ENCODE assay signal across 9 cellular contexts in genomic region chr4:2813446-2814405, GRCh38. TPM values are rescaled to one million over a fixed set of nuclear protein-coding genes. Genes with fewer than 3 reads are reported as not detected.
DNase-seq lines count a peak whose midpoint lies in the region; ATAC-seq, FAIRE-seq and TF ChIP-seq lines count a peak whose summit lies in the region.
"Had no signal": no experiment of that assay in that cellular context is flagged by ENCODE, and none has a peak within 500 bp of the region (broad histone marks: within the 10 kb centered on the region; RNA-seq: fewer than 3 reads in every experiment).

No MANE protein-coding gene starts in this region.

- TSS peak; percentile 34 for BruUV-seq in GM12878 (replicated peaks; lab: Mats Ljungman, UMichigan)

- no peaks in the 10 kb centered on the region for H3K27me3 ChIP-seq in GM12878 (replicated peaks in 1 of 2; ENCODE audit: control insufficient read depth in 2 of 2, insufficient read depth in 2 of 2, low read length in 1 of 2)

- TF ChIP-seq EP300 in GM12878 (IDR thresholded peaks at IDR 0.05; ENCODE audit: borderline replicate concordance in 1 of 2, control insufficient read depth in 1 of 2, low read depth in 2 of 2, low read length in 2 of 2): no peak

- H3K9me3 Mint-ChIP-seq in HFFc6: peaks cover 14% of the 10 kb centered on the region; the same call in 1 of the 2 replicates
- no peaks in the 10 kb centered on the region for H3K9me3 Mint-ChIP-seq in natural killer cell treated with Interleukin-12 subunit alpha and Interleukin-12 subunit beta and Interleukin-15 and Interleukin-18, amount 100 ng/mL, for 72 hours

- RAD21 ChIA-PET in GM12878 (lab: Charles Lee; ENCODE audit: unreplicated experiment): interaction anchor here (0.5 to 1.8 kb wide), 9 partner anchors 10 to 140 kb away, joined by 3 to 10 read pairs (median 4); partner anchors contain the start of gene TNIP2

- no peak overlapping the region for H2AFZ ChIP-seq in GM12878 (ENCODE audit: control insufficient read depth, low read depth, low read length)

- in situ Hi-C loops in GM12878 (cut with MboI): no loop called here

- TF ChIP-seq CTCF in C4-2B (conservative IDR thresholded peaks at IDR 0.05) (no peak), HFFc6 (IDR thresholded peaks at IDR 0.05) (no peak), GM12878 (IDR thresholded peaks at IDR 0.05 in 2 of 3, conservative IDR thresholded peaks at IDR 0.05 in 1 of 3; ENCODE audit: control insufficient read depth in 2 of 3, extremely low read depth in 1 of 3, insufficient read depth in 1 of 3, low read depth in 3 of 3, low read length in 3 of 3) (no peak)

- H3K27ac Mint-ChIP-seq in HFFc6: no peak overlapping the region
- H3K27ac Mint-ChIP-seq in natural killer cell treated with Interleukin-12 subunit alpha and Interleukin-12 subunit beta and Interleukin-15 and Interleukin-18, amount 100 ng/mL, for 72 hours: peak overlapping the region; percentile 98 to 100

- peak; percentile 79 for FAIRE-seq in GM12878 (lab: Jason Lieb, UNC)
- FAIRE-seq: D721Med had no signal

- intact Hi-C loops in GM12878 (cut with micrococcal nuclease; ENCODE audit: unreplicated experiment): loop anchor here (5.0 kb wide), 1 partner anchor 51 kb away; no protein-coding TSS in a partner anchor

- POLR2A ChIA-PET in GM12878 (lab: Charles Lee): interaction anchor here (0.6 to 3.1 kb wide), 9 partner anchors 10 to 372 kb away, joined by 3 to 16 read pairs (median 5); partner anchors contain the start of gene FAM193A

- TF ChIP-seq POLR2A in GM12878 (IDR thresholded peaks at IDR 0.05; ENCODE audit: low read depth, low read length): no peak

- peak overlapping the region; percentile 77; the same call in 1 of the 2 replicates for H3K4me3 Mint-ChIP-seq in HFFc6
- peak overlapping the region; percentile 91 for H3K4me3 Mint-ChIP-seq in natural killer cell treated with Interleukin-12 subunit alpha and Interleukin-12 subunit beta and Interleukin-15 and Interleukin-18, amount 100 ng/mL, for 72 hours

- no peaks in the 10 kb centered on the region for H4K20me1 ChIP-seq in GM12878 (ENCODE audit: control insufficient read depth, insufficient read depth)

- ATAC-seq in GM12878 (peak; percentile 17), GM18873 (IDR thresholded peaks at IDR 0.05; ENCODE audit: low FRiP score, unreplicated experiment) (no peak), HG03378 (IDR thresholded peaks at IDR 0.05; ENCODE audit: unreplicated experiment) (no peak), HG02981 (IDR thresholded peaks at IDR 0.05; ENCODE audit: unreplicated experiment) (no peak)
- ATAC-seq in natural killer cell treated with Interleukin-12 subunit alpha and Interleukin-12 subunit beta and Interleukin-15 and Interleukin-18, amount 100 ng/mL, for 72 hours: peak; percentile 0 to 17

- peak overlapping the region; percentile 86 for H3K27ac ChIP-seq in C4-2B
- H3K27ac ChIP-seq in GM12878 (ENCODE audit: control insufficient read depth, insufficient read depth): peak overlapping the region; percentile 90; the same call in 1 of the 2 replicates

- WGBS in GM12878 (ENCODE audit: insufficient coverage, insufficient replicate concordance, low lambda C conversion rate, missing lambda C conversion rate): 61% methylated on average over 17 of the region's 17 CpGs

- SMC1A ChIA-PET in GM12878 (lab: Charles Lee; ENCODE audit: uncharacterized antibody, unreplicated experiment): interaction anchor here (0.6 to 2.6 kb wide), 10 partner anchors 8 to 124 kb away, joined by 3 to 17 read pairs (median 4); no protein-coding TSS in a partner anchor

- no peaks in the 10 kb centered on the region for H3K36me3 ChIP-seq in GM12878 (ENCODE audit: control insufficient read depth in 2 of 2, insufficient read depth in 2 of 2, low read length in 1 of 2)

- H3K9ac ChIP-seq in GM12878 (ENCODE audit: control insufficient read depth, insufficient read depth, low read length): peak overlapping the region; percentile 85; the same call in 1 of the 2 replicates

- TF ChIP-seq RAD21 in GM12878 (IDR thresholded peaks at IDR 0.05; ENCODE audit: insufficient read depth, low read depth, low read length): no peak

- H3K79me2 ChIP-seq in GM12878 (ENCODE audit: control insufficient read depth, insufficient read depth, low read length): peaks cover 53% of the 10 kb centered on the region

- peaks cover 22% of the 10 kb centered on the region for H3K36me3 Mint-ChIP-seq in HFFc6 (ENCODE audit: low read depth)
- no peaks in the 10 kb centered on the region for H3K36me3 Mint-ChIP-seq in natural killer cell treated with Interleukin-12 subunit alpha and Interleukin-12 subunit beta and Interleukin-15 and Interleukin-18, amount 100 ng/mL, for 72 hours

- CTCF ChIA-PET in GM12878 (lab: Yijun Ruan, JAX): interaction anchor here (0.9 to 1.3 kb wide), 4 partner anchors 55 to 224 kb away, joined by 3 to 4 read pairs (median 4); no protein-coding TSS in a partner anchor

- no peak for DNase-seq in HFFc6
- DNase-seq in GM12878 (ENCODE audit: low read depth, low spot score): no peak
- DNase-seq in natural killer cell treated with Interleukin-12 subunit alpha and Interleukin-12 subunit beta and Interleukin-15 and Interleukin-18, amount 100 ng/mL, for 72 hours (ENCODE audit: low spot score): no peak
- DNase-seq in NCI-H1417 treated with DMSO at 0.1 percent for 48 hours (lab: John Stamatoyannopoulos, UW): no peak

- peaks cover 29% of the 10 kb centered on the region for H3K4me1 Mint-ChIP-seq in HFFc6 (ENCODE audit: low read depth)
- H3K4me1 Mint-ChIP-seq in natural killer cell treated with Interleukin-12 subunit alpha and Interleukin-12 subunit beta and Interleukin-15 and Interleukin-18, amount 100 ng/mL, for 72 hours (ENCODE audit: low read depth in 2 of 2): peaks cover 43 to 56% of the 10 kb centered on the region in 2 donors

- H3K4me2 ChIP-seq in GM12878 (ENCODE audit: control insufficient read depth, insufficient read depth): peak overlapping the region; percentile 99

- H3K9me3 ChIP-seq in GM12878 (replicated peaks; ENCODE audit: control insufficient read depth, insufficient read depth, low read length): no peaks in the 10 kb centered on the region

- peaks cover 50% of the 10 kb centered on the region for H3K4me1 ChIP-seq in GM12878 (ENCODE audit: control insufficient read depth, insufficient read depth, low read length)

- H3K27me3 Mint-ChIP-seq in HFFc6 (ENCODE audit: insufficient read depth): peaks cover 7% of the 10 kb centered on the region
- H3K27me3 Mint-ChIP-seq in natural killer cell treated with Interleukin-12 subunit alpha and Interleukin-12 subunit beta and Interleukin-15 and Interleukin-18, amount 100 ng/mL, for 72 hours: no peaks in the 10 kb centered on the region

- H3K4me3 ChIP-seq in GM12878: peak overlapping the region; percentile 97

RNA-seq across cellular contexts. Expression of gene SH3BP2, which starts 20.8 kb away (rescaled TPM):
- 10 to 100 TPM; 17.6 to 25.4 (median 20.5) TPM for total RNA-seq in HFFc6 (2021; fragmentation: NEBNext Ultra II Directional; extraction: Animal tissue kit (Norgen Biotek cat#: 25700))
- 275 and 349 TPM in 2 replicates for total RNA-seq in GM12878 (2013; cell fraction: nucleolus; rRNA removed)
- total RNA-seq in GM12878 (2014; rRNA removed) (35.5 and 40.9 TPM in 2 replicates), GM12878 (2014; rRNA removed; fragmentation: Illumina TruSeq; extraction: Trizol) (17.5 and 19.0 TPM in 2 replicates), GM12878 (2021) (51.1 and 61.8 TPM in 2 replicates)
- 9.0 TPM for polyA plus RNA-seq in GM12878 (2011; ENCODE audit: low read depth)
- polyA plus RNA-seq in GM12878 (2011; rRNA removed) (18.0 and 37.1 TPM in 2 replicates), GM12878 (2014; fragmentation: Illumina TruSeq; extraction: Trizol) (7.8 and 18.3 TPM in 2 replicates), GM12878 (2014; fragmentation: Nextera tagmentation; extraction: Ambion mirVana) (1 to 10 TPM; 1.1 TPM), GM12878 (2014; rRNA removed) (54.7 and 57.8 TPM in 2 replicates), GM12878 (2016; fragmentation: Nextera tagmentation; extraction: Ambion mirVana) (10 to 100 TPM; 23.0 to 24.8 TPM)
- polyA plus RNA-seq in GM12878 (2011; cell fraction: cytosol; rRNA removed): 35.7 and 42.6 TPM in 2 replicates
- polyA plus RNA-seq in GM12878 (2011; cell fraction: nucleus; rRNA removed): 270 and 290 TPM in 2 replicates
- polyA plus RNA-seq in GM12878 (2012): 30.0 and 35.3 TPM in 2 replicates
- polyA minus RNA-seq in GM12878 (2011; rRNA and poly(A)+ RNA removed): 72.7 and 138 TPM in 2 replicates
- polyA minus RNA-seq in GM12878 (2011; cell fraction: cytosol; rRNA and poly(A)+ RNA removed): 8.9 and 18.7 TPM in 2 replicates
- polyA minus RNA-seq in GM12878 (2011; cell fraction: nucleus; rRNA and poly(A)+ RNA removed): 47.3 and 86.5 TPM in 2 replicates
- 100 to 1,000 TPM; 121 to 129 TPM for total RNA-seq in natural killer cell treated with Interleukin-12 subunit alpha and Interleukin-12 subunit beta and Interleukin-15 and Interleukin-18, amount 100 ng/mL, for 72 hours

RNA-seq across cellular contexts. Expression of gene ADD1, which starts 29.9 kb away (rescaled TPM):
- total RNA-seq in HFFc6 (2021; fragmentation: NEBNext Ultra II Directional; extraction: Animal tissue kit (Norgen Biotek cat#: 25700)): 100 to 1,000 TPM; 276 to 332 (median 321) TPM
- 321 and 355 TPM in 2 replicates for total RNA-seq in GM12878 (2013; cell fraction: nucleolus; rRNA removed)
- total RNA-seq in GM12878 (2014; rRNA removed) (128 and 136 TPM in 2 replicates), GM12878 (2014; rRNA removed; fragmentation: Illumina TruSeq; extraction: Trizol) (65.6 and 70.1 TPM in 2 replicates), GM12878 (2021) (182 and 183 TPM in 2 replicates)
- 61.6 TPM for polyA plus RNA-seq in GM12878 (2011; ENCODE audit: low read depth)
- polyA plus RNA-seq in GM12878 (2011; rRNA removed) (75.4 and 93.5 TPM in 2 replicates), GM12878 (2014; fragmentation: Illumina TruSeq; extraction: Trizol) (97.2 and 107 TPM in 2 replicates), GM12878 (2014; fragmentation: Nextera tagmentation; extraction: Ambion mirVana) (10 to 100 TPM; 21.6 to 50.2 TPM), GM12878 (2014; rRNA removed) (113 and 126 TPM in 2 replicates), GM12878 (2016; fragmentation: Nextera tagmentation; extraction: Ambion mirVana) (100 to 1,000 TPM; 113 to 116 TPM)
- polyA plus RNA-seq in GM12878 (2011; cell fraction: cytosol; rRNA removed): 103 and 152 TPM in 2 replicates
- polyA plus RNA-seq in GM12878 (2011; cell fraction: nucleus; rRNA removed): 199 and 226 TPM in 2 replicates
- 119 and 148 TPM in 2 replicates for polyA plus RNA-seq in GM12878 (2012)
- polyA minus RNA-seq in GM12878 (2011; rRNA and poly(A)+ RNA removed): 79.6 and 95.6 TPM in 2 replicates
- polyA minus RNA-seq in GM12878 (2011; cell fraction: cytosol; rRNA and poly(A)+ RNA removed): 36.4 and 43.2 TPM in 2 replicates
- 57.1 and 78.0 TPM in 2 replicates for polyA minus RNA-seq in GM12878 (2011; cell fraction: nucleus; rRNA and poly(A)+ RNA removed)
- total RNA-seq in natural killer cell treated with Interleukin-12 subunit alpha and Interleukin-12 subunit beta and Interleukin-15 and Interleukin-18, amount 100 ng/mL, for 72 hours: 100 to 1,000 TPM; 259 to 291 TPM

RNA-seq across cellular contexts. Expression of gene TNIP2, which starts 57.6 kb away (rescaled TPM):
- total RNA-seq in HFFc6 (2021; fragmentation: NEBNext Ultra II Directional; extraction: Animal tissue kit (Norgen Biotek cat#: 25700)): 10 to 100 TPM; 28.6 to 32.0 (median 30.9) TPM
- total RNA-seq in GM12878 (2013; cell fraction: nucleolus; rRNA removed): 48.2 and 58.3 TPM in 2 replicates
- total RNA-seq in GM12878 (2014; rRNA removed): 55.0 and 59.8 TPM in 2 replicates
- 29.1 and 29.8 TPM in 2 replicates for total RNA-seq in GM12878 (2014; rRNA removed; fragmentation: Illumina TruSeq; extraction: Trizol)
- total RNA-seq in GM12878 (2021): 62.9 and 64.8 TPM in 2 replicates
- 29.9 TPM for polyA plus RNA-seq in GM12878 (2011; ENCODE audit: low read depth)
- polyA plus RNA-seq in GM12878 (2011; rRNA removed): 27.9 and 42.0 TPM in 2 replicates
- polyA plus RNA-seq in GM12878 (2011; cell fraction: cytosol; rRNA removed): 41.0 and 63.7 TPM in 2 replicates
- 126 and 142 TPM in 2 replicates for polyA plus RNA-seq in GM12878 (2011; cell fraction: nucleus; rRNA removed)
- polyA plus RNA-seq in GM12878 (2012): 48.8 and 57.0 TPM in 2 replicates
- 7.1 and 21.4 TPM in 2 replicates for polyA plus RNA-seq in GM12878 (2014; fragmentation: Illumina TruSeq; extraction: Trizol)
- polyA plus RNA-seq in GM12878 (2014; fragmentation: Nextera tagmentation; extraction: Ambion mirVana): 1 to 10 TPM; 1.4 to 3.4 TPM
- 64.9 and 68.5 TPM in 2 replicates for polyA plus RNA-seq in GM12878 (2014; rRNA removed)
- 10 to 100 TPM; 49.1 to 59.0 TPM for polyA plus RNA-seq in GM12878 (2016; fragmentation: Nextera tagmentation; extraction: Ambion mirVana)
- 19.1 and 31.1 TPM in 2 replicates for polyA minus RNA-seq in GM12878 (2011; rRNA and poly(A)+ RNA removed)
- 13.6 and 13.8 TPM in 2 replicates for polyA minus RNA-seq in GM12878 (2011; cell fraction: cytosol; rRNA and poly(A)+ RNA removed)
- 17.2 and 30.8 TPM in 2 replicates for polyA minus RNA-seq in GM12878 (2011; cell fraction: nucleus; rRNA and poly(A)+ RNA removed)
- total RNA-seq in natural killer cell treated with Interleukin-12 subunit alpha and Interleukin-12 subunit beta and Interleukin-15 and Interleukin-18, amount 100 ng/mL, for 72 hours: 10 to 100 TPM; 80.9 to 89.3 TPM

Comparison
In these comparisons a context has a peak if more than half of its experiments do, and no peak if none do; other contexts are left out.
1. ATAC-seq: peak in GM12878 (single experiment) and natural killer cell treated with Interleukin-12 subunit alpha and Interleukin-12 subunit beta and Interleukin-15 and Interleukin-18, amount 100 ng/mL, for 72 hours (2 of 2); none in GM18873 (single experiment), HG03378 (single experiment) and HG02981 (single experiment).